Comparison of ENCODE assay signal across 19 cellular contexts in genomic region chr4:67604029-67604381, GRCh38. TPM values are rescaled to one million over a fixed set of nuclear protein-coding genes. Genes with fewer than 3 reads are reported as not detected.
DNase-seq lines count a peak whose midpoint lies in the region; ATAC-seq, FAIRE-seq and TF ChIP-seq lines count a peak whose summit lies in the region.
"Had no signal": no experiment of that assay in that cellular context is flagged by ENCODE, and none has a peak within 500 bp of the region (broad histone marks: within the 10 kb centered on the region; RNA-seq: fewer than 3 reads in every experiment).

No MANE protein-coding gene starts in this region.

- H3K36me3 ChIP-seq in cardiac muscle cell (no peaks in the 10 kb centered on the region), heart left ventricle (no peaks in the 10 kb centered on the region), bronchial epithelial cell (ENCODE audit: control insufficient read depth, insufficient read depth, low read length) (no peaks in the 10 kb centered on the region)
- H3K36me3 ChIP-seq: BE2C had no signal

- H3K4me1 Mint-ChIP-seq in IgD-negative memory B cell (peaks cover 7 to 14% (median 11%) of the 10 kb centered on the region in 3 donors), naive B cell (peaks cover 35 to 66% (median 53%) of the 10 kb centered on the region in 3 donors)
- H3K4me1 Mint-ChIP-seq: H9 had no signal

- H3K4me3 ChIP-seq in cardiac muscle cell, result no peak overlapping the region
- H3K4me3 ChIP-seq in heart left ventricle, result no peak overlapping the region
- no peak overlapping the region for H3K4me3 ChIP-seq in bronchial epithelial cell (ENCODE audit: low read depth, low read length)
- H3K4me3 ChIP-seq: GM23248 had no signal

- H3K27me3 ChIP-seq in cardiac muscle cell (no peaks in the 10 kb centered on the region), heart left ventricle (no peaks in the 10 kb centered on the region), bronchial epithelial cell (ENCODE audit: control insufficient read depth, insufficient read depth, low read length) (no peaks in the 10 kb centered on the region)
- H3K27me3 ChIP-seq: BE2C had no signal

- intact Hi-C loops in heart left ventricle (cut with DNase I), result no loop called here

- WGBS in heart left ventricle, 4 donors, result 79 to 83% (median 81%) methylated on average over 2 of the region's 2 CpGs

- no peak for ATAC-seq in heart left ventricle
- ATAC-seq in naive B cell (ENCODE audit: low read depth in 2 of 2), result no peak
- no peak for ATAC-seq in HG02970 (IDR thresholded peaks at IDR 0.05; ENCODE audit: low FRiP score, unreplicated experiment)

- TF ChIP-seq CTCF in cardiac muscle cell (IDR thresholded peaks at IDR 0.05; ENCODE audit: low read depth, low read length), result no peak
- TF ChIP-seq CTCF in heart left ventricle (IDR thresholded peaks at IDR 0.05), result no peak
- no peak for TF ChIP-seq CTCF in bronchial epithelial cell (IDR thresholded peaks at IDR 0.05; ENCODE audit: insufficient read depth, low read length, severe bottlenecking)

- H3K36me3 Mint-ChIP-seq in IgD-negative memory B cell (peaks cover 22% of the 10 kb centered on the region), naive B cell (peaks cover 63 to 71% of the 10 kb centered on the region in 2 donors)

- no peaks in the 10 kb centered on the region for H3K9me3 ChIP-seq in cardiac muscle cell (ENCODE audit: low read depth)
- H3K9me3 ChIP-seq in heart left ventricle, result peaks cover 0 to 1% (median 0%) of the 10 kb centered on the region in 12 donors
- H3K9me3 ChIP-seq: BE2C had no signal

- DNase-seq in cardiac muscle cell (ENCODE audit: low read depth in 1 of 2, low spot score in 1 of 2) (peak in 1 of 2 donors; percentile 3), heart left ventricle (no peak), bronchial epithelial cell (ENCODE audit: low read depth) (no peak), naive B cell (no peak), globus pallidus (ENCODE audit: low spot score) (no peak), D341Med (ENCODE audit: low spot score) (no peak)
- DNase-seq: BE2C; CD4-positive, alpha-beta memory T cell; DND-41; GF-D8; GM23248; H9; KBM-7 had no signal

- no peak for TF ChIP-seq POLR2A in heart left ventricle (IDR thresholded peaks at IDR 0.05)

- H3K4me1 ChIP-seq in cardiac muscle cell (ENCODE audit: low read depth) (peaks cover 16% of the 10 kb centered on the region), heart left ventricle (no peaks in the 10 kb centered on the region)
- H3K4me1 ChIP-seq: BE2C had no signal

- FAIRE-seq in bronchial epithelial cell (lab: Jason Lieb, UNC), result peak; percentile 76
- FAIRE-seq: A204.1, GM18507, HTR-8/SVneo had no signal

- no peaks in the 10 kb centered on the region for H3K27me3 Mint-ChIP-seq in IgD-negative memory B cell
- no peaks in the 10 kb centered on the region for H3K27me3 Mint-ChIP-seq in naive B cell
- H3K27me3 Mint-ChIP-seq: CD4-positive, alpha-beta memory T cell had no signal

- peak overlapping the region; percentile 31 to 76 (median 76) for H3K27ac Mint-ChIP-seq in IgD-negative memory B cell
- H3K27ac Mint-ChIP-seq in naive B cell, result peak overlapping the region; percentile 52 to 90 (median 76)

- H3K27ac ChIP-seq in cardiac muscle cell, result peak overlapping the region; percentile 71
- H3K27ac ChIP-seq in heart left ventricle, result no peak overlapping the region
- H3K27ac ChIP-seq: C4-2B, GM23248 had no signal

- H3K9me3 Mint-ChIP-seq in IgD-negative memory B cell, result no peaks in the 10 kb centered on the region
- peaks cover 0 to 1% (median 0%) of the 10 kb centered on the region in 7 donors for H3K9me3 Mint-ChIP-seq in naive B cell

- H3K4me3 Mint-ChIP-seq in IgD-negative memory B cell (peak overlapping the region in 1 of 4 donors; percentile 58), naive B cell (peak overlapping the region in 1 of 8 donors; percentile 1)
- H3K4me3 Mint-ChIP-seq: CD4-positive, alpha-beta memory T cell; H9 had no signal

RNA-seq across cellular contexts. Expression of gene STAP1, which starts 45.5 kb away (rescaled TPM):
- total RNA-seq in cardiac muscle cell (not detected in 2 replicates), heart left ventricle (1 to 10 TPM in 1 of 9 donors, not detected in 8; 1.1 TPM), bronchial epithelial cell (under 0.01 TPM in 1 of 2 replicates, not detected in the other)
- polyA plus RNA-seq in cardiac muscle cell (0.10 TPM in 1 of 2 replicates, not detected in the other), heart left ventricle (not detected), IgD-negative memory B cell (110 TPM), naive B cell (ENCODE audit: low read depth in 6 of 6) (100 to 1,000 TPM; 166 to 237 (median 224) TPM)
- total RNA-seq: GM23248, H9 had no signal
- polyA plus RNA-seq: GM23248 had no signal

RNA-seq across cellular contexts. Expression of gene CENPC, which starts 58.7 kb away (rescaled TPM):
- total RNA-seq in cardiac muscle cell (7.2 and 21.3 TPM in 2 replicates), heart left ventricle (10 to 100 TPM in 4 of 9 donors, 1 to 10 TPM in 5; 5.9 to 16.7 (median 9.0) TPM), bronchial epithelial cell (7.4 and 9.5 TPM in 2 replicates)
- polyA plus RNA-seq in cardiac muscle cell (9.1 and 19.2 TPM in 2 replicates), heart left ventricle (1 to 10 TPM; 2.6 to 3.1 TPM), IgD-negative memory B cell (18.7 TPM), naive B cell (ENCODE audit: low read depth in 6 of 6) (10 to 100 TPM; 17.6 to 28.1 (median 21.9) TPM)

Comparison
In these comparisons a context has a peak if more than half of its experiments do, and no peak if none do; other contexts are left out.
1. RNA of gene STAP1, which starts 45.5 kb away (polyA plus RNA-seq): 166 to 237 TPM in naive B cell and 110 TPM in IgD-negative memory B cell (single experiment); 0.10 TPM in cardiac muscle cell and not detected in heart left ventricle; every median in the first group is over 100 times any median in the second.